Comparison of ENCODE assay signal across 16 cellular contexts in genomic region chr17:31610301-31610910, GRCh38.
"Had no signal": no experiment of that assay in that cellular context is flagged by ENCODE, and none has a peak within 500 bp of the region (broad histone marks: within the 10 kb centered on the region; RNA-seq: fewer than 3 reads in every experiment).

No MANE protein-coding gene starts in this region.

- H3K4me3 ChIP-seq: body of pancreas, right lobe of liver, spleen had no signal

- DNase-seq: activated CD4-positive, alpha-beta T cell treated with anti-CD3 and anti-CD28 coated beads for 4 hours; activated CD8-positive, alpha-beta T cell treated with anti-CD3 and anti-CD28 coated beads, Interleukin-2, amount 10 ng/mL, durations not matched to agents 7 days and 5 days; body of pancreas; central memory CD4-positive, alpha-beta T cell; erythroblast; immature natural killer cell; left colon; natural killer cell; nucleus accumbens; right lobe of liver; spleen; stimulated activated CD4-positive, alpha-beta T cell treated with anti-CD3 and anti-CD28 coated beads, Interleukin-1b, Interleukin-23, amount 100 ng/mL, for 48 hours; stimulated activated naive B cell treated with anti-CD40 and anti-IgM and Interleukin-4, amounts not matched to agents 10 μg/mL and 1 μg/mL and 100 μg/mL, for 72 hours; substantia nigra; T1000; trophoblast cell had no signal

- H3K27me3 ChIP-seq: body of pancreas, right lobe of liver had no signal

- H3K36me3 ChIP-seq: right lobe of liver, spleen had no signal

- ATAC-seq: activated CD8-positive, alpha-beta T cell treated with anti-CD3 and anti-CD28 coated beads, Interleukin-2, amount 10 ng/mL, durations not matched to agents 7 days and 5 days; body of pancreas; left colon; natural killer cell; right lobe of liver; stimulated activated naive B cell treated with anti-CD40 and anti-IgM and Interleukin-4, amounts not matched to agents 10 μg/mL and 1 μg/mL and 100 μg/mL, for 72 hours had no signal

- H3K4me1 ChIP-seq: body of pancreas, right lobe of liver, spleen had no signal

- H3K9me3 ChIP-seq: body of pancreas, right lobe of liver, spleen had no signal

- H3K27ac ChIP-seq: body of pancreas, right lobe of liver, spleen had no signal
